In the genomic region with DNA sequence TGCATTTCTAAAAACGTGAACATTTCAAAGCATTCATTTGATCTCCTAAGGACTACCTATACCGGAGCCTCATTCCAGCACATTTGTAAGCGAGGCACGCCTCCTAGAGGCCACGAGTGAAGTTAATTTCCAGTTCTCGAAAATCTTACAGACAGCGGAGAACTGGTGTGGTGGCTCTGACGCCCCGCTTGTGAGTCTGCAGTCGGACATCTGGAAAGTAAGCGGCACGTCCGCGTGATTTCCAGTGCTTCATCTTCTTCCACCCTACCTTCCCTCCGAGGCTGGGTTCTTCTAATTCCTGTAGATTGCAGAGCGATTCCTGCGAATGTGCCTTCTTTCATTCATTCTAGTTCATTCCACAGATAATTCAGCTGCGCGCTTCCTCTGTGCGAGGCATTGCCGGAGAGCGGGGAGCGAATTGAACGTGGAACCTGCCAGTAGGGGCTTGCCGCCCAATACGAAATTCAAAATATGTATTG, we compare ENCODE assay signal across 8 cellular contexts. TPM values are rescaled to one million over a fixed set of nuclear protein-coding genes. Genes with fewer than 3 reads are reported as not detected.
DNase-seq lines count a peak whose midpoint lies in the region; ATAC-seq lines count a peak whose summit lies in the region.

No MANE protein-coding gene starts in this region.

- CTCF ChIA-PET in activated CD4-positive, alpha-beta memory T cell treated with anti-CD3 and anti-CD28 coated beads, Interleukin-2, amount 10 ng/mL, durations not matched to agents 7 days and 5 days (lab: Charles Lee), result interaction anchor here (0.6 to 4.7 kb wide), 24 partner anchors 9 to 607 kb away, joined by 3 to 134 read pairs (median 4); a partner anchor contains a TSS

- no peaks in the 10 kb centered on the region for H3K9me3 Mint-ChIP-seq in CD4-positive, CD25-positive, alpha-beta regulatory T cell
- no peaks in the 10 kb centered on the region for H3K9me3 Mint-ChIP-seq in activated CD4-positive, alpha-beta memory T cell treated with anti-CD3 and anti-CD28 coated beads, Interleukin-2, amount 10 ng/mL, durations not matched to agents 7 days and 5 days

- peak overlapping the region; percentile 91 for H3K4me3 ChIP-seq in CD4-positive, CD25-positive, alpha-beta regulatory T cell (ENCODE audit: low read depth, low read length)
- H3K4me3 ChIP-seq in effector memory CD4-positive, alpha-beta T cell (ENCODE audit: insufficient read depth, low read depth, low read length, poor library complexity, severe bottlenecking), result peak overlapping the region; percentile 76

- peaks cover 22% of the 10 kb centered on the region for H3K36me3 Mint-ChIP-seq in CD4-positive, CD25-positive, alpha-beta regulatory T cell
- H3K36me3 Mint-ChIP-seq in activated CD4-positive, alpha-beta memory T cell treated with anti-CD3 and anti-CD28 coated beads, Interleukin-2, amount 10 ng/mL, durations not matched to agents 7 days and 5 days (ENCODE audit: low read depth), result peaks cover 33% of the 10 kb centered on the region

- peaks cover 6% of the 10 kb centered on the region for H3K27me3 ChIP-seq in CD4-positive, CD25-positive, alpha-beta regulatory T cell (ENCODE audit: control insufficient read depth, insufficient read depth, low read length)
- no peaks in the 10 kb centered on the region for H3K27me3 ChIP-seq in effector memory CD4-positive, alpha-beta T cell (replicated peaks; ENCODE audit: control insufficient read depth, insufficient read depth, low read length, poor library complexity, severe bottlenecking)

- H3K9me3 ChIP-seq in CD4-positive, CD25-positive, alpha-beta regulatory T cell (ENCODE audit: control insufficient read depth in 2 of 2, low read length in 2 of 2), result no peaks in the 10 kb centered on the region
- no peaks in the 10 kb centered on the region for H3K9me3 ChIP-seq in effector memory CD4-positive, alpha-beta T cell (ENCODE audit: control insufficient read depth, low read length)

- H3K4me1 Mint-ChIP-seq in CD4-positive, CD25-positive, alpha-beta regulatory T cell, result peaks cover 26 to 39% (median 29%) of the 10 kb centered on the region in 4 donors
- peaks cover 40% of the 10 kb centered on the region for H3K4me1 Mint-ChIP-seq in activated CD4-positive, alpha-beta memory T cell treated with anti-CD3 and anti-CD28 coated beads, Interleukin-2, amount 10 ng/mL, durations not matched to agents 7 days and 5 days

- peak overlapping the region in 2 of 3 donors; percentile 88 to 98 for H3K27ac Mint-ChIP-seq in CD4-positive, CD25-positive, alpha-beta regulatory T cell
- peak overlapping the region; percentile 91 for H3K27ac Mint-ChIP-seq in activated CD4-positive, alpha-beta memory T cell treated with anti-CD3 and anti-CD28 coated beads, Interleukin-2, amount 10 ng/mL, durations not matched to agents 7 days and 5 days

- H3K36me3 ChIP-seq in CD4-positive, CD25-positive, alpha-beta regulatory T cell (ENCODE audit: control insufficient read depth, insufficient read depth, low read length), result peaks cover 12% of the 10 kb centered on the region
- H3K36me3 ChIP-seq in effector memory CD4-positive, alpha-beta T cell (ENCODE audit: control insufficient read depth, insufficient read depth, low read length), result peaks cover 4% of the 10 kb centered on the region

- peak overlapping the region; percentile 92 to 98 (median 98) for H3K4me3 Mint-ChIP-seq in CD4-positive, CD25-positive, alpha-beta regulatory T cell
- peak overlapping the region; percentile 97 for H3K4me3 Mint-ChIP-seq in activated CD4-positive, alpha-beta memory T cell treated with anti-CD3 and anti-CD28 coated beads, Interleukin-2, amount 10 ng/mL, durations not matched to agents 7 days and 5 days

- DNase-seq in CD4-positive, CD25-positive, alpha-beta regulatory T cell, result peak; percentile 67 to 92 (median 85)
- DNase-seq in NCI-H748 treated with DMSO at 0.1 percent for 48 hours (lab: John Stamatoyannopoulos, UW), result peak; percentile 96
- peak; percentile 86 for DNase-seq in activated CD4-positive, alpha-beta memory T cell treated with anti-CD3 and anti-CD28 coated beads, Interleukin-2, amount 10 ng/mL, durations not matched to agents 7 days and 5 days
- peak; percentile 49 to 72 (median 68) for DNase-seq in effector memory CD4-positive, alpha-beta T cell
- DNase-seq in medulla oblongata (ENCODE audit: extremely low spot score), result peak; percentile 97
- DNase-seq in stimulated activated CD8-positive, alpha-beta memory T cell treated with anti-CD3 and anti-CD28 coated beads, Interleukin-12 subunit alpha, Interleukin-12 subunit beta, amount 100 ng/mL, for 24 hours (ENCODE audit: extremely low read depth), result peak; percentile 46

- peak; percentile 87 to 92 for ATAC-seq in CD4-positive, CD25-positive, alpha-beta regulatory T cell (ENCODE audit: low read depth in 2 of 2)
- ATAC-seq in GM19351 (IDR thresholded peaks at IDR 0.05; ENCODE audit: unreplicated experiment), result peak; percentile 87
- peak; percentile 82 for ATAC-seq in HG03521 (IDR thresholded peaks at IDR 0.05; ENCODE audit: unreplicated experiment)

- peaks cover 5% of the 10 kb centered on the region for H3K27me3 Mint-ChIP-seq in CD4-positive, CD25-positive, alpha-beta regulatory T cell
- H3K27me3 Mint-ChIP-seq in activated CD4-positive, alpha-beta memory T cell treated with anti-CD3 and anti-CD28 coated beads, Interleukin-2, amount 10 ng/mL, durations not matched to agents 7 days and 5 days, result peaks cover 3% of the 10 kb centered on the region

- H3K4me1 ChIP-seq in CD4-positive, CD25-positive, alpha-beta regulatory T cell (ENCODE audit: control insufficient read depth, insufficient read depth, low read length, poor library complexity, severe bottlenecking), result peaks cover 16% of the 10 kb centered on the region
- no peaks in the 10 kb centered on the region for H3K4me1 ChIP-seq in effector memory CD4-positive, alpha-beta T cell (ENCODE audit: control insufficient read depth, insufficient read depth, low read length, poor library complexity, severe bottlenecking)

- H3K27ac ChIP-seq in CD4-positive, CD25-positive, alpha-beta regulatory T cell (ENCODE audit: insufficient read depth, low read length, poor library complexity, severe bottlenecking), result peak overlapping the region; percentile 65
- peak overlapping the region; percentile 42 for H3K27ac ChIP-seq in effector memory CD4-positive, alpha-beta T cell (ENCODE audit: insufficient read depth, low read length, poor library complexity, severe bottlenecking)

- POLR2A ChIA-PET in activated CD4-positive, alpha-beta memory T cell treated with anti-CD3 and anti-CD28 coated beads, Interleukin-2, amount 10 ng/mL, durations not matched to agents 7 days and 5 days (lab: Charles Lee), result interaction anchor here (1.0 to 2.1 kb wide), 8 partner anchors 95 to 424 kb away, joined by 3 to 12 read pairs (median 5); a partner anchor contains a TSS

RNA-seq across cellular contexts. Expression of a gene that starts 0.8 kb away (rescaled TPM):
- 19.5 TPM for total RNA-seq in CD4-positive, CD25-positive, alpha-beta regulatory T cell
- polyA plus RNA-seq in CD4-positive, CD25-positive, alpha-beta regulatory T cell, result 10 to 100 TPM; 11.5 to 18.5 (median 14.0) TPM
- 10 to 100 TPM; 32.3 to 34.0 TPM for total RNA-seq in activated CD4-positive, alpha-beta memory T cell treated with anti-CD3 and anti-CD28 coated beads, Interleukin-2, amount 10 ng/mL, durations not matched to agents 7 days and 5 days

Comparison
In these comparisons a context has a peak if more than half of its experiments do, and no peak if none do; other contexts are left out.
1. Peak in every context shown above with its lines: DNase-seq, ATAC-seq, H3K4me3 ChIP-seq and H3K27ac ChIP-seq.
2. DNase-seq: peak in every context shown above with its lines; median percentile 97 in medulla oblongata; 96 in NCI-H748 treated with DMSO at 0.1 percent for 48 hours; 86 in activated CD4-positive, alpha-beta memory T cell treated with anti-CD3 and anti-CD28 coated beads, Interleukin-2, amount 10 ng/mL, durations not matched to agents 7 days and 5 days; 85 in CD4-positive, CD25-positive, alpha-beta regulatory T cell; 68 in effector memory CD4-positive, alpha-beta T cell; 46 in stimulated activated CD8-positive, alpha-beta memory T cell treated with anti-CD3 and anti-CD28 coated beads, Interleukin-12 subunit alpha, Interleukin-12 subunit beta, amount 100 ng/mL, for 24 hours.